7 cellular contexts compared by ENCODE assay signal in the genomic region with DNA sequence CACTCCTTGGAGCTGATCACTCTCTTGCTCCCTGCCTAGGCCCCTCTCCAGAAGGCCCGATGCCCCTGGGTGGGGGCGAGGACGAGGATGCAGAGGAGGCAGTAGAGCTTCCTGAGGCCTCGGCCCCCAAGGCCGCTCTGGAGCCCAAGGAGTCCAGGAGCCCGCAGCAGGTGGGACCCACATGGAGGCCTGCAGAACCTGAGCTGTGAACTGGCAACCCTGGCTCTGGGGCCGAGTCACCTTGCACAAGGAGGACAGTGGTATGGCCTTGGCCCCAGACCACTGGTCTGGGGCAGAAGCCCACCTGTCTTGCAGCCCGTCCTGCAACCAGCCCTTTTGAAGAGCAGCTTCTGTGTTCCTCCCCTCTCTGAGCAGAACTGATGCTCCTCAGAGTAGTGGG. TPM values are rescaled to one million over a fixed set of nuclear protein-coding genes. Genes with fewer than 3 reads are reported as not detected.
"Had no signal": no experiment of that assay in that cellular context is flagged by ENCODE, and none has a peak within 500 bp of the region (broad histone marks: within the 10 kb centered on the region; RNA-seq: fewer than 3 reads in every experiment).

No MANE protein-coding gene starts in this region.

- DNase-seq: H9, HCEC 1CT, IMR-90, KBM-7 had no signal

- H3K4me3 Mint-ChIP-seq: GM23338, H9 had no signal

- H3K4me3 ChIP-seq: GM23338 had no signal

- ATAC-seq: GM23338 had no signal

- H3K27ac Mint-ChIP-seq: GM23338, H9 had no signal

- H3K4me1 Mint-ChIP-seq: GM23338, H9 had no signal

- H3K9me3 Mint-ChIP-seq: GM23338, H9 had no signal

RNA-seq across cellular contexts. Expression of a gene that starts 6.2 kb away (rescaled TPM):
- total RNA-seq: H1 had no signal

RNA-seq across cellular contexts. Expression of a gene that starts 26.5 kb away (rescaled TPM):
- total RNA-seq: GM23338, H1, H9, HT-29, IMR-90 had no signal
